9 cellular contexts compared by ENCODE assay signal in the genomic region with DNA sequence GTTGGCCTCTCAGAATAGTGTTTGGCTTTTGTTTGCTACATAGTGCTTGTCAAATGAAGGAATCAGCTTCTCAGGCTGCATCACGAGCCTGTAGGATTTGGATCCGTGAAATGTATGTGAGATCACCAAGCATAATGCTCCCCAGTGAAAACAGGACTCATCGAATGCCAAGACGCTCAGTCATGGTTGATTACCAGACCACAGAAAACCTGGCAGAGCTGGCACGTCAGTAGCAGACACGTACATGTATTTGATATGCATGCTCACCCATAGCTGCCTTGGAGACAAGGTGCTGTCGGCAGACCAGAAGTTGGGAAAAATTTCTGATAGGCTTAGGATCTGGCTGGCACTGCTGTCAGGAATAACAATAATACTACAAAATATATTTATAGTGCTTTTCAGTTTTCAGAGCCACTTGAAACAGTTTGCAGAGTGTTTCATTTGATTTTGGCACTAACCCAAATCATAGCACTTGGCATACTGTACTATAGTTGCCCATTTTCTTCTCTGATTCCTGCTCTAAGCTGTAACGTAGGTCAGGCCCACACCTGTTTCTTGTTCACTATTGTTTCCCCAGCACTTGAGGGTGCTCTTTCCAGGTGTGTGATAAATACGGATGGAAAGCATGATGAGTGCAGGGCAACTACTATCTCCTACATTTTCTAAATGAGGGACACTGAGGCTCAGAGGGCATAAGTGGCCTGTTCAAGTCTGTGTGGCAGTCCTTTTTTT.
DNase-seq lines count a peak whose midpoint lies in the region; ATAC-seq and TF ChIP-seq lines count a peak whose summit lies in the region.
"Had no signal": no experiment of that assay in that cellular context is flagged by ENCODE, and none has a peak within 500 bp of the region (broad histone marks: within the 10 kb centered on the region; RNA-seq: fewer than 3 reads in every experiment).

No MANE protein-coding gene starts in this region.

- ATAC-seq in HG02885 (IDR thresholded peaks at IDR 0.05; ENCODE audit: poor library complexity, unreplicated experiment) (no peak), HG02642 (IDR thresholded peaks at IDR 0.05; ENCODE audit: poor library complexity, unreplicated experiment) (no peak)

- H3K9me3 ChIP-seq in BLaER1 (peaks cover 9% of the 10 kb centered on the region), vagina (no peaks in the 10 kb centered on the region)

- H4K20me1 ChIP-seq in BLaER1 = no peaks in the 10 kb centered on the region

- no peak for TF ChIP-seq POLR2A in vagina (IDR thresholded peaks at IDR 0.05)

- in situ Hi-C loops in astrocyte of the cerebellum (cut with HindIII; ENCODE audit: low sequenced_read_pairs) = no loop called here

- no peak for TF ChIP-seq CTCF in astrocyte of the cerebellum (IDR thresholded peaks at IDR 0.05; ENCODE audit: low read depth, low read length, missing control alignments)
- no peak for TF ChIP-seq CTCF in kidney epithelial cell (IDR thresholded peaks at IDR 0.05; ENCODE audit: insufficient read depth, low read length, poor library complexity, severe bottlenecking)
- no peak for TF ChIP-seq CTCF in vagina (IDR thresholded peaks at IDR 0.05)

- no peaks in the 10 kb centered on the region; the same call in 1 of the 2 replicates for H3K36me3 ChIP-seq in BLaER1
- no peaks in the 10 kb centered on the region for H3K36me3 ChIP-seq in kidney epithelial cell (ENCODE audit: control insufficient read depth, insufficient read depth, low read length)
- no peaks in the 10 kb centered on the region for H3K36me3 ChIP-seq in vagina

- H3K4me2 ChIP-seq in BLaER1 = peak overlapping the region; percentile 22
- H3K4me2 ChIP-seq: PC-9 had no signal

- H3K27ac ChIP-seq in BLaER1 (no peak overlapping the region), vagina (no peak overlapping the region)
- H3K27ac ChIP-seq: PC-9 had no signal

- DNase-seq in NCI-H1694 treated with DMSO at 0.1 percent for 48 hours (lab: John Stamatoyannopoulos, UW) (peak; percentile 82), astrocyte of the cerebellum (ENCODE audit: low read depth) (peak; percentile 89), kidney epithelial cell (ENCODE audit: low read depth) (peak; percentile 99), vagina (ENCODE audit: extremely low spot score in 2 of 2) (no peak)
- no peak for DNase-seq in stimulated activated CD4-positive, alpha-beta T cell treated with anti-CD3 and anti-CD28 coated beads, Interleukin-1b, Interleukin-23, amount 100 ng/mL, for 48 hours

- H3K27me3 ChIP-seq in BLaER1 (no peaks in the 10 kb centered on the region), kidney epithelial cell (ENCODE audit: control insufficient read depth, insufficient read depth, low read length) (no peaks in the 10 kb centered on the region), vagina (no peaks in the 10 kb centered on the region)

- H3K4me1 ChIP-seq in BLaER1 (peaks cover 58% of the 10 kb centered on the region), vagina (peaks cover 12% of the 10 kb centered on the region)

- no peak overlapping the region for H3K9ac ChIP-seq in BLaER1

- H3K4me3 ChIP-seq in BLaER1 (no peak overlapping the region), astrocyte of the cerebellum (ENCODE audit: low read depth, low read length) (no peak overlapping the region), kidney epithelial cell (ENCODE audit: low read depth, low read length) (no peak overlapping the region), vagina (no peak overlapping the region)
- H3K4me3 ChIP-seq: PC-9 had no signal

- intact Hi-C loops in vagina (cut with DNase I) = no loop called here

Comparison
In these comparisons a context has a peak if more than half of its experiments do, and no peak if none do; other contexts are left out.
1. DNase-seq: peak in NCI-H1694 treated with DMSO at 0.1 percent for 48 hours (single experiment), astrocyte of the cerebellum (single experiment) and kidney epithelial cell (single experiment); none in vagina (0 of 2) and stimulated activated CD4-positive, alpha-beta T cell treated with anti-CD3 and anti-CD28 coated beads, Interleukin-1b, Interleukin-23, amount 100 ng/mL, for 48 hours (single experiment).